ENCODE assay signal across 23 cellular contexts in genomic region chr13:102310691-102311432, GRCh38.
A peak's percentile ranks its signal among the peaks of the same experiment; 100 is the strongest.
DNase-seq lines count a peak whose midpoint lies in the region; ATAC-seq and TF ChIP-seq lines count a peak whose summit lies in the region.
"Had no signal": no experiment of that assay in that cellular context is flagged by ENCODE, and none has a peak within 500 bp of the region (broad histone marks: within the 10 kb centered on the region; RNA-seq: fewer than 3 reads in every experiment).

No MANE protein-coding gene starts in this region.

- 56 to 78% methylated on average over 4 of the region's 4 CpGs for WGBS in body of pancreas, 2 donors
- 59 to 69% methylated on average over 4 of the region's 4 CpGs for WGBS in testis, 2 donors

- TF ChIP-seq CTCF in body of pancreas (IDR thresholded peaks at IDR 0.05) (no peak), foreskin fibroblast (IDR thresholded peaks at IDR 0.05; ENCODE audit: low read depth, low read length) (no peak), testis (IDR thresholded peaks at IDR 0.05) (no peak)

- H3K9me3 ChIP-seq in body of pancreas, result no peaks in the 10 kb centered on the region
- no peaks in the 10 kb centered on the region for H3K9me3 ChIP-seq in testis
- H3K9me3 ChIP-seq: thoracic aorta had no signal

- H3K4me1 ChIP-seq in body of pancreas (no peaks in the 10 kb centered on the region), testis (peaks cover 4% of the 10 kb centered on the region)
- H3K4me1 ChIP-seq: foreskin keratinocyte had no signal

- intact Hi-C loops in body of pancreas (cut with DNase I) (no loop called here), testis (cut with DNase I; ENCODE audit: low total_unique reads) (no loop called here)

- H3K27me3 ChIP-seq in body of pancreas (no peaks in the 10 kb centered on the region), testis (no peaks in the 10 kb centered on the region)
- H3K27me3 ChIP-seq: dorsolateral prefrontal cortex, foreskin keratinocyte had no signal

- no peak overlapping the region for H3K4me3 ChIP-seq in body of pancreas
- no peak overlapping the region for H3K4me3 ChIP-seq in foreskin fibroblast (ENCODE audit: low read depth in 1 of 2, low read length in 2 of 2)
- H3K4me3 ChIP-seq in testis, result no peak overlapping the region
- H3K4me3 ChIP-seq: dorsolateral prefrontal cortex had no signal

- TF ChIP-seq POLR2A in body of pancreas (IDR thresholded peaks at IDR 0.05) (no peak), testis (IDR thresholded peaks at IDR 0.05) (no peak)

- no peaks in the 10 kb centered on the region for H3K36me3 ChIP-seq in body of pancreas (replicated peaks in 1 of 2; ENCODE audit: insufficient read depth in 1 of 2, low read depth in 2 of 2)
- H3K36me3 ChIP-seq in testis (ENCODE audit: low read depth, missing control alignments), result no peaks in the 10 kb centered on the region
- H3K36me3 ChIP-seq: thoracic aorta had no signal

- H3K27ac ChIP-seq in body of pancreas (no peak overlapping the region), testis (peak overlapping the region in 1 of 2 donors; percentile 29)
- H3K27ac ChIP-seq: C4-2B, foreskin keratinocyte, RWPE1 had no signal

- peak; percentile 30 for ATAC-seq in body of pancreas
- no peak for ATAC-seq in HG02970 (IDR thresholded peaks at IDR 0.05; ENCODE audit: low FRiP score, unreplicated experiment)
- ATAC-seq: foreskin keratinocyte, HCT116 had no signal

- DNase-seq in body of pancreas, result peak in 1 of 4 donors; percentile 25
- DNase-seq in foreskin fibroblast, result peak; percentile 26 to 64
- peak; percentile 33 for DNase-seq in islet precursor cell
- peak; percentile 21 for DNase-seq in testis
- no peak for DNase-seq in SHP77 treated with DMSO at 0.1 percent for 48 hours (lab: John Stamatoyannopoulos, UW)
- no peak for DNase-seq in activated effector memory CD4-positive, alpha-beta T cell treated with anti-CD3 and anti-CD28 coated beads, Interleukin-2, amount 50 U/mL, for 16 hours
- no peak for DNase-seq in DMS153 (lab: John Stamatoyannopoulos, UW)
- DNase-seq: activated naive CD4-positive, alpha-beta T cell treated with anti-CD3 and anti-CD28 coated beads, Interleukin-2, amount 10 ng/mL, durations not matched to agents 7 days and 5 days; anterior cingulate cortex; foreskin keratinocyte; kidney; NCI-H2081; NCI-H345; NCI-H82; stimulated activated CD4-positive, alpha-beta T cell treated with anti-CD3 and anti-CD28 coated beads, Interleukin-4, amount 100 ng/mL, for 4 hours; stimulated activated naive CD4-positive, alpha-beta T cell; T-helper 9 cell had no signal

Comparison
In these comparisons a context has a peak if more than half of its experiments do, and no peak if none do; other contexts are left out.
1. DNase-seq: peak in foreskin fibroblast (2 of 2), islet precursor cell (single experiment) and testis (single experiment); none in SHP77 treated with DMSO at 0.1 percent for 48 hours (single experiment), activated effector memory CD4-positive, alpha-beta T cell treated with anti-CD3 and anti-CD28 coated beads, Interleukin-2, amount 50 U/mL, for 16 hours (single experiment) and DMS153 (single experiment).